ENCODE assay signal across 8 cellular contexts in genomic region chr5:139774980-139775654, GRCh38. TPM values are rescaled to one million over a fixed set of nuclear protein-coding genes. Genes with fewer than 3 reads are reported as not detected.
DNase-seq lines count a peak whose midpoint lies in the region; ATAC-seq and TF ChIP-seq lines count a peak whose summit lies in the region.

No MANE protein-coding gene starts in this region.

- intact Hi-C loops in Panc1 (cut with micrococcal nuclease; ENCODE audit: unreplicated experiment), result no loop called here

- H3K9me3 ChIP-seq in Panc1 (ENCODE audit: control insufficient read depth, insufficient read depth, low read depth, low read length), result no peaks in the 10 kb centered on the region
- H3K9me3 ChIP-seq in thoracic aorta, result no peaks in the 10 kb centered on the region

- in situ Hi-C loops in Panc1 (cut with HindIII; ENCODE audit: low pct_unique_long_range_greater_than_20kb, low sequenced_read_pairs), result no loop called here

- peak; percentile 98 for TF ChIP-seq CTCF in Panc1 (IDR thresholded peaks at IDR 0.05)
- TF ChIP-seq CTCF in thoracic aorta (IDR thresholded peaks at IDR 0.05), result peak; percentile 96

- no peak overlapping the region for H3K4me3 ChIP-seq in Panc1 (ENCODE audit: low read depth in 2 of 2, low read length in 2 of 2)
- no peak overlapping the region for H3K4me3 ChIP-seq in thoracic aorta

- BruUV-seq in Panc1 (replicated peaks; lab: Mats Ljungman, UMichigan), result no TSS peak

- no peaks in the 10 kb centered on the region for H3K4me1 ChIP-seq in Panc1 (ENCODE audit: control insufficient read depth, insufficient read depth, low read length)
- H3K4me1 ChIP-seq in thoracic aorta (ENCODE audit: control insufficient read depth in 1 of 2, low read depth in 2 of 2), result no peaks in the 10 kb centered on the region

- CTCF ChIA-PET in Panc1 (lab: Charles Lee), result interaction anchor here (0.6 to 4.5 kb wide), 7 partner anchors 10 to 138 kb away, joined by 3 to 25 read pairs (median 6); no protein-coding TSS in a partner anchor

- H3K27ac ChIP-seq in Panc1 (ENCODE audit: low read length) (no peak overlapping the region), thoracic aorta (no peak overlapping the region)

- POLR2A ChIA-PET in Panc1 (lab: Charles Lee), result interaction anchor here (0.5 to 0.6 kb wide), 2 partner anchors 230 to 403 kb away, joined by 4 to 6 read pairs; no protein-coding TSS in a partner anchor

- DNase-seq in 8988T (peak; percentile 82), Panc1 (ENCODE audit: low read depth, low spot score) (no peak), fibroblast of peridontal ligament (ENCODE audit: extremely low read depth) (peak; percentile 64), nucleus accumbens (lab: John Stamatoyannopoulos, UW) (peak in 51 of 56 donors; percentile 11 to 89 (median 59)), thoracic aorta (ENCODE audit: low spot score) (peak; percentile 50)
- DNase-seq in activated T-cell treated with anti-CD3 and anti-CD28 coated beads, Interleukin-2, amount 50 U/mL, for 48 hours, result peak; percentile 92

- H3K36me3 ChIP-seq in Panc1 (ENCODE audit: control insufficient read depth, insufficient read depth, low read length) (no peaks in the 10 kb centered on the region), thoracic aorta (no peaks in the 10 kb centered on the region)

- ATAC-seq in GM18511 (IDR thresholded peaks at IDR 0.05; ENCODE audit: unreplicated experiment), result peak; percentile 92
- ATAC-seq in HG03442 (IDR thresholded peaks at IDR 0.05; ENCODE audit: unreplicated experiment), result peak; percentile 70
- ATAC-seq in Panc1, result peak; percentile 93
- no peak for ATAC-seq in thoracic aorta (ENCODE audit: insufficient number of reproducible peaks, low FRiP score, low read depth)

- H3K27me3 ChIP-seq in Panc1 (ENCODE audit: control insufficient read depth, insufficient read depth, low read length), result 0 out of 2 replicates have a peak, but pooled peaks cover 2% of the 10 kb centered on the region
- no peaks in the 10 kb centered on the region for H3K27me3 ChIP-seq in thoracic aorta (replicated peaks; ENCODE audit: insufficient read depth)

RNA-seq across cellular contexts. Expression of gene PSD2, which starts 20.5 kb away (rescaled TPM):
- total RNA-seq in Panc1 (2021; ENCODE audit: unreplicated experiment), result 0.05 TPM
- polyA plus RNA-seq in Panc1 (2012; ENCODE audit: insufficient read length), result 0.13 TPM
- under 1 TPM; 0.14 to 0.41 TPM for total RNA-seq in thoracic aorta
